11 cellular contexts compared by ENCODE assay signal in genomic region chr17:81189670-81190530, GRCh38. TPM values are rescaled to one million over a fixed set of nuclear protein-coding genes. Genes with fewer than 3 reads are reported as not detected.
DNase-seq lines count a peak whose midpoint lies in the region; ATAC-seq, FAIRE-seq and TF ChIP-seq lines count a peak whose summit lies in the region.
"Had no signal": no experiment of that assay in that cellular context is flagged by ENCODE, and none has a peak within 500 bp of the region (broad histone marks: within the 10 kb centered on the region; RNA-seq: fewer than 3 reads in every experiment).

No MANE protein-coding gene starts in this region.

- no peak overlapping the region for H3K4me3 ChIP-seq in HCT116 (replicated peaks in 1 of 2; ENCODE audit: low read depth in 1 of 2, low read length in 2 of 2)
- H3K4me3 ChIP-seq in K562, result no peak overlapping the region
- no peak overlapping the region for H3K4me3 ChIP-seq in naive thymus-derived CD4-positive, alpha-beta T cell (ENCODE audit: low read length)

- peak; percentile 41 to 49 (median 44); a peak in 4 of 6 replicates for TF ChIP-seq CTCF in HCT116 (IDR thresholded peaks at IDR 0.05 in 2 of 3, conservative IDR thresholded peaks at IDR 0.05 in 1 of 3; ENCODE audit: borderline replicate concordance in 1 of 3, insufficient read depth in 1 of 3, low read depth in 2 of 3, low read length in 2 of 3)
- peak; percentile 33 to 57 (median 43); a peak in 4 of 6 replicates for TF ChIP-seq CTCF in K562 (IDR thresholded peaks at IDR 0.05 in 2 of 3, conservative IDR thresholded peaks at IDR 0.05 in 1 of 3; ENCODE audit: insufficient read depth in 2 of 3, low read depth in 1 of 3, low read length in 3 of 3)

- DNase-seq in HCT116 (ENCODE audit: low read depth, low spot score) (no peak), K562 (ENCODE audit: extremely low read depth in 1 of 4, low spot score in 3 of 4) (peak in 2 of 4 experiments; percentile 23 to 41), NOMO-1 treated with DMSO at 0.1 percent for 48 hours (lab: John Stamatoyannopoulos, UW; ENCODE audit: unreplicated experiment) (no peak), GM19239 (ENCODE audit: insufficient read length, low spot score) (no peak)
- no peak for DNase-seq in naive thymus-derived CD4-positive, alpha-beta T cell
- DNase-seq in activated naive CD4-positive, alpha-beta T cell treated with anti-CD3 and anti-CD28 coated beads, Interleukin-2, amount 10 ng/mL, durations not matched to agents 7 days and 5 days, result no peak
- DNase-seq: activated CD4-positive, alpha-beta T cell treated with anti-CD3 and anti-CD28 coated beads, Interleukin-2, amount 50 U/mL, for 4 hours; aorta; GF-D8; NCI-H1048 had no signal

- in situ Hi-C loops in K562 (cut with MboI), result no loop called here

- H4K20me1 ChIP-seq in HCT116 (ENCODE audit: insufficient read depth) (no peaks in the 10 kb centered on the region), K562 (replicated peaks; ENCODE audit: control insufficient read depth, insufficient read depth, low read length) (no peaks in the 10 kb centered on the region)

- no peak overlapping the region for H3K27ac ChIP-seq in HCT116 (ENCODE audit: low read depth, low read length)
- H3K27ac ChIP-seq in K562 (ENCODE audit: extremely low read depth, low read depth, low read length), result no peak overlapping the region
- no peak overlapping the region for H3K27ac ChIP-seq in naive thymus-derived CD4-positive, alpha-beta T cell (ENCODE audit: low read depth, low read length)

- no peaks in the 10 kb centered on the region for H3K9me2 ChIP-seq in HCT116 (ENCODE audit: insufficient read depth)

- TF ChIP-seq POLR2A in HCT116 (IDR thresholded peaks at IDR 0.05; ENCODE audit: borderline replicate concordance, extremely low read depth, insufficient read depth, insufficient read length), result no peak
- no peak for TF ChIP-seq POLR2A in K562 (conservative IDR thresholded peaks at IDR 0.05)

- H3K4me1 ChIP-seq in HCT116 (ENCODE audit: control insufficient read depth in 1 of 2, insufficient read depth in 2 of 2, low read length in 2 of 2) (no peaks in the 10 kb centered on the region), K562 (replicated peaks in 1 of 2; ENCODE audit: control insufficient read depth in 2 of 2, insufficient read depth in 2 of 2, low read length in 2 of 2) (peaks cover 10 to 78% of the 10 kb centered on the region in 2 experiments)
- no peaks in the 10 kb centered on the region for H3K4me1 ChIP-seq in naive thymus-derived CD4-positive, alpha-beta T cell (ENCODE audit: control insufficient read depth in 2 of 2, insufficient read depth in 2 of 2, low read length in 2 of 2)

- no peak overlapping the region for H3K4me3 Mint-ChIP-seq in naive thymus-derived CD4-positive, alpha-beta T cell
- H3K4me3 Mint-ChIP-seq in activated naive CD4-positive, alpha-beta T cell treated with anti-CD3 and anti-CD28 coated beads, Interleukin-2, amount 10 ng/mL, durations not matched to agents 7 days and 5 days, result no peak overlapping the region

- 74% methylated on average over 23 of the region's 27 CpGs for WGBS in K562 (ENCODE audit: insufficient coverage, low coverage, missing lambda C conversion rate)

- FAIRE-seq in K562 (lab: Jason Lieb, UNC) (no peak), GM19239 (lab: Jason Lieb, UNC) (no peak)

- H2AFZ ChIP-seq in HCT116 (ENCODE audit: low read depth, low read length, poor library complexity, severe bottlenecking) (no peak overlapping the region), K562 (ENCODE audit: low read depth, low read length) (no peak overlapping the region)

- H3K27me3 ChIP-seq in HCT116 (ENCODE audit: insufficient read depth, low read length) (no peaks in the 10 kb centered on the region), K562 (ENCODE audit: control insufficient read depth in 2 of 2, insufficient read depth in 2 of 2, low read length in 2 of 2) (no peaks in the 10 kb centered on the region)
- H3K27me3 ChIP-seq in naive thymus-derived CD4-positive, alpha-beta T cell (ENCODE audit: control insufficient read depth in 2 of 2, insufficient read depth in 2 of 2, low read length in 2 of 2), result no peaks in the 10 kb centered on the region

- no peaks in the 10 kb centered on the region for H3K9me1 ChIP-seq in K562 (ENCODE audit: control insufficient read depth, insufficient read depth, low read length)

- BruUV-seq in HCT116 (replicated peaks; lab: Mats Ljungman, UMichigan) (no TSS peak), K562 (replicated peaks; lab: Mats Ljungman, UMichigan) (no TSS peak)

- H3K36me3 ChIP-seq in HCT116 (ENCODE audit: control insufficient read depth in 1 of 2, insufficient read depth in 2 of 2, low read length in 2 of 2) (peaks cover 0 to 3% of the 10 kb centered on the region in 2 experiments; a peak in 1 of 4 replicates), K562 (ENCODE audit: control insufficient read depth, insufficient read depth, low read length) (peaks cover 2% of the 10 kb centered on the region; the same call in 1 of the 3 replicates)
- peaks cover 0 to 9% (median 0%) of the 10 kb centered on the region in 3 experiments for H3K36me3 ChIP-seq in naive thymus-derived CD4-positive, alpha-beta T cell (ENCODE audit: control insufficient read depth in 2 of 3, insufficient read depth in 3 of 3, low read length in 3 of 3)

- H3K9me3 Mint-ChIP-seq in naive thymus-derived CD4-positive, alpha-beta T cell, result no peaks in the 10 kb centered on the region
- H3K9me3 Mint-ChIP-seq in activated naive CD4-positive, alpha-beta T cell treated with anti-CD3 and anti-CD28 coated beads, Interleukin-2, amount 10 ng/mL, durations not matched to agents 7 days and 5 days, result no peaks in the 10 kb centered on the region

- POLR2A ChIA-PET in HCT116 (lab: Charles Lee), result no interaction called here
- POLR2A ChIA-PET in K562 (lab: Yijun Ruan, JAX), result interaction anchor here (1.3 kb wide), 2 partner anchors 8 to 11 kb away, joined by 3 to 4 read pairs; no protein-coding TSS in a partner anchor
- POLR2A ChIA-PET in naive thymus-derived CD4-positive, alpha-beta T cell (lab: Charles Lee), result no interaction called here

- H3K36me3 Mint-ChIP-seq in naive thymus-derived CD4-positive, alpha-beta T cell, result no peaks in the 10 kb centered on the region
- H3K36me3 Mint-ChIP-seq in activated naive CD4-positive, alpha-beta T cell treated with anti-CD3 and anti-CD28 coated beads, Interleukin-2, amount 10 ng/mL, durations not matched to agents 7 days and 5 days, result no peaks in the 10 kb centered on the region

- no peak for TF ChIP-seq EP300 in K562 (IDR thresholded peaks at IDR 0.05; ENCODE audit: low read length)

- H3K9ac ChIP-seq in HCT116 (ENCODE audit: low read length), result no peak overlapping the region
- H3K9ac ChIP-seq in K562 (ENCODE audit: insufficient read depth in 1 of 2, low read depth in 2 of 2, low read length in 2 of 2), result no peak overlapping the region; a peak in 1 of 4 replicates

- intact Hi-C loops in HCT116 (cut with micrococcal nuclease) (no loop called here), K562 (cut with micrococcal nuclease) (no loop called here)
- intact Hi-C loops in naive thymus-derived CD4-positive, alpha-beta T cell (cut with micrococcal nuclease), result no loop called here

- no peak overlapping the region for H3K27ac Mint-ChIP-seq in naive thymus-derived CD4-positive, alpha-beta T cell
- no peak overlapping the region for H3K27ac Mint-ChIP-seq in activated naive CD4-positive, alpha-beta T cell treated with anti-CD3 and anti-CD28 coated beads, Interleukin-2, amount 10 ng/mL, durations not matched to agents 7 days and 5 days

- TF ChIP-seq RAD21 in HCT116 (IDR thresholded peaks at IDR 0.05; ENCODE audit: low read depth) (no peak; the same call in 1 of the 2 replicates), K562 (CRISPR knock-in tag; conservative IDR thresholded peaks at IDR 0.05 in 1 of 2, IDR thresholded peaks at IDR 0.05 in 1 of 2) (peak in 1 of 2 experiments; percentile 60; a peak in 2 of 4 replicates)

- no peaks in the 10 kb centered on the region for H3K4me1 Mint-ChIP-seq in naive thymus-derived CD4-positive, alpha-beta T cell
- H3K4me1 Mint-ChIP-seq in activated naive CD4-positive, alpha-beta T cell treated with anti-CD3 and anti-CD28 coated beads, Interleukin-2, amount 10 ng/mL, durations not matched to agents 7 days and 5 days, result no peaks in the 10 kb centered on the region

- H3K79me2 ChIP-seq in HCT116 (ENCODE audit: insufficient read depth, low read length), result no peaks in the 10 kb centered on the region
- no peaks in the 10 kb centered on the region for H3K79me2 ChIP-seq in K562 (ENCODE audit: control insufficient read depth, insufficient read depth, low read length)

- no peaks in the 10 kb centered on the region for H3K27me3 Mint-ChIP-seq in naive thymus-derived CD4-positive, alpha-beta T cell
- no peaks in the 10 kb centered on the region for H3K27me3 Mint-ChIP-seq in activated naive CD4-positive, alpha-beta T cell treated with anti-CD3 and anti-CD28 coated beads, Interleukin-2, amount 10 ng/mL, durations not matched to agents 7 days and 5 days

- CTCF ChIA-PET in HCT116 (lab: Charles Lee), result no interaction called here
- CTCF ChIA-PET in K562 (lab: Yijun Ruan, JAX; ENCODE audit: low intra/inter-chr PET ratio), result interaction anchor here (0.7 kb wide), 1 partner anchor 36 kb away, joined by 3 read pairs; no protein-coding TSS in a partner anchor
- CTCF ChIA-PET in naive thymus-derived CD4-positive, alpha-beta T cell (lab: Charles Lee), result no interaction called here
- CTCF ChIA-PET in activated naive CD4-positive, alpha-beta T cell treated with anti-CD3 and anti-CD28 coated beads, Interleukin-2, amount 10 ng/mL, durations not matched to agents 7 days and 5 days (lab: Charles Lee), result interaction anchor here (0.6 kb wide), 1 partner anchor 1797 kb away, joined by 5 read pairs; no protein-coding TSS in a partner anchor

- peak; percentile 60 for ATAC-seq in HCT116
- ATAC-seq in K562, result peak; percentile 67
- peak; percentile 31 for ATAC-seq in naive thymus-derived CD4-positive, alpha-beta T cell

- no peaks in the 10 kb centered on the region for H3K9me3 ChIP-seq in HCT116 (ENCODE audit: control insufficient read depth in 1 of 2, insufficient read depth in 1 of 2, low read depth in 1 of 2, low read length in 2 of 2)
- no peaks in the 10 kb centered on the region for H3K9me3 ChIP-seq in K562 (replicated peaks; ENCODE audit: control insufficient read depth, insufficient read depth, low read depth, low read length)
- no peaks in the 10 kb centered on the region for H3K9me3 ChIP-seq in naive thymus-derived CD4-positive, alpha-beta T cell (ENCODE audit: control insufficient read depth in 2 of 3, low read length in 3 of 3)

- H3K4me2 ChIP-seq in HCT116 (ENCODE audit: low read length) (no peak overlapping the region), K562 (ENCODE audit: insufficient read depth, low read length) (no peak overlapping the region)

- RAD21 ChIA-PET in HCT116 (lab: Charles Lee; ENCODE audit: low non-redundant PET in 1 of 2, low total read pairs in 2 of 2, uncharacterized antibody in 2 of 2, unreplicated experiment in 2 of 2), result no interaction called here

RNA-seq across cellular contexts. Expression of gene AATK, which starts 23.9 kb away (rescaled TPM):
- total RNA-seq in HCT116 (2021; ENCODE audit: unreplicated experiment) (4.4 TPM), K562 (2014; rRNA removed) (0.24 TPM in 1 of 2 replicates, not detected in the other), K562 (2014; rRNA removed; fragmentation: Illumina TruSeq; extraction: Trizol) (0.10 TPM in 1 of 2 replicates, not detected in the other), K562 (2015; rRNA removed; fragmentation: Illumina TruSeq; extraction: Trizol) (0.11 TPM in 1 of 2 replicates, not detected in the other), K562 (2021) (0.51 and 0.55 TPM in 2 replicates)
- 3.5 and 3.7 TPM in 2 replicates for polyA plus RNA-seq in HCT116 (2012)
- total RNA-seq in K562 (2011; cell fraction: chromatin; rRNA removed; ENCODE audit: low replicate concordance), result 0.63 and 1.3 TPM in 2 replicates
- 1.3 TPM in 2 replicates for total RNA-seq in K562 (2011; cell fraction: nucleolus; rRNA removed)
- total RNA-seq in K562 (2011; cell fraction: nucleoplasm; rRNA removed), result 0.84 and 1.1 TPM in 2 replicates
- polyA plus RNA-seq in K562 (2011; rRNA removed) (0.43 and 0.50 TPM in 2 replicates), K562 (2014; fragmentation: Illumina TruSeq; extraction: Trizol) (0.29 TPM in 1 of 2 replicates, not detected in the other), K562 (2014; fragmentation: Nextera tagmentation; extraction: Ambion mirVana) (not detected), K562 (2014; rRNA removed) (0.25 and 0.26 TPM in 2 replicates)
- polyA plus RNA-seq in K562 (2011; cell fraction: cytosol; rRNA removed), result 0.46 and 1.1 TPM in 2 replicates
- 1.6 and 3.2 TPM in 2 replicates for polyA plus RNA-seq in K562 (2011; cell fraction: nucleus; rRNA removed)
- polyA plus RNA-seq in K562 (2012), result 0.18 and 0.32 TPM in 2 replicates
- not detected in 2 replicates for polyA minus RNA-seq in K562 (2011; rRNA and poly(A)+ RNA removed)
- polyA minus RNA-seq in K562 (2011; cell fraction: cytosol; rRNA and poly(A)+ RNA removed), result 1.0 and 1.1 TPM in 2 replicates
- 0.78 and 1.5 TPM in 2 replicates for polyA minus RNA-seq in K562 (2011; cell fraction: nucleus; rRNA and poly(A)+ RNA removed)
- total RNA-seq in naive thymus-derived CD4-positive, alpha-beta T cell, result 10 to 100 TPM in 1 of 5 experiments, 1 to 10 TPM in 2, under 1 TPM in 2; 0.46 to 10.4 (median 1.4) TPM
- not detected for polyA plus RNA-seq in naive thymus-derived CD4-positive, alpha-beta T cell

RNA-seq across cellular contexts. Expression of gene PVALEF, which starts 24.6 kb away (rescaled TPM):
- total RNA-seq in HCT116 (2021; ENCODE audit: unreplicated experiment) (not detected), K562 (2014; rRNA removed) (not detected in 2 replicates), K562 (2014; rRNA removed; fragmentation: Illumina TruSeq; extraction: Trizol) (not detected in 2 replicates), K562 (2015; rRNA removed; fragmentation: Illumina TruSeq; extraction: Trizol) (not detected in 2 replicates), K562 (2021) (not detected in 2 replicates)
- polyA plus RNA-seq in HCT116 (2012), result 0.04 TPM in 1 of 2 replicates, not detected in the other
- not detected in 2 replicates for total RNA-seq in K562 (2011; cell fraction: chromatin; rRNA removed; ENCODE audit: low replicate concordance)
- total RNA-seq in K562 (2011; cell fraction: nucleolus; rRNA removed), result not detected in 2 replicates
- total RNA-seq in K562 (2011; cell fraction: nucleoplasm; rRNA removed), result not detected in 2 replicates
- polyA plus RNA-seq in K562 (2011; rRNA removed) (not detected in 2 replicates), K562 (2014; fragmentation: Illumina TruSeq; extraction: Trizol) (not detected in 2 replicates), K562 (2014; fragmentation: Nextera tagmentation; extraction: Ambion mirVana) (not detected), K562 (2014; rRNA removed) (not detected in 2 replicates)
- not detected in 2 replicates for polyA plus RNA-seq in K562 (2011; cell fraction: cytosol; rRNA removed)
- not detected in 2 replicates for polyA plus RNA-seq in K562 (2011; cell fraction: nucleus; rRNA removed)
- not detected in 2 replicates for polyA plus RNA-seq in K562 (2012)
- not detected in 2 replicates for polyA minus RNA-seq in K562 (2011; rRNA and poly(A)+ RNA removed)
- polyA minus RNA-seq in K562 (2011; cell fraction: cytosol; rRNA and poly(A)+ RNA removed), result not detected in 2 replicates
- not detected in 2 replicates for polyA minus RNA-seq in K562 (2011; cell fraction: nucleus; rRNA and poly(A)+ RNA removed)
- not detected for total RNA-seq in naive thymus-derived CD4-positive, alpha-beta T cell
- not detected for polyA plus RNA-seq in naive thymus-derived CD4-positive, alpha-beta T cell
- total RNA-seq: aorta, glomerular endothelial cell had no signal
- polyA plus RNA-seq: aorta had no signal

RNA-seq across cellular contexts. Expression of gene CEP131, which starts 32.9 kb away (rescaled TPM):
- total RNA-seq in HCT116 (2021; ENCODE audit: unreplicated experiment) (30.2 TPM), K562 (2014; rRNA removed) (18.3 and 21.2 TPM in 2 replicates), K562 (2014; rRNA removed; fragmentation: Illumina TruSeq; extraction: Trizol) (0.99 and 1.2 TPM in 2 replicates), K562 (2015; rRNA removed; fragmentation: Illumina TruSeq; extraction: Trizol) (6.3 and 8.8 TPM in 2 replicates), K562 (2021) (14.9 and 16.7 TPM in 2 replicates)
- 28.5 and 28.9 TPM in 2 replicates for polyA plus RNA-seq in HCT116 (2012)
- 15.6 and 46.2 TPM in 2 replicates for total RNA-seq in K562 (2011; cell fraction: chromatin; rRNA removed; ENCODE audit: low replicate concordance)
- 30.3 and 31.2 TPM in 2 replicates for total RNA-seq in K562 (2011; cell fraction: nucleolus; rRNA removed)
- 11.7 and 22.0 TPM in 2 replicates for total RNA-seq in K562 (2011; cell fraction: nucleoplasm; rRNA removed)
- polyA plus RNA-seq in K562 (2011; rRNA removed) (2.3 and 4.7 TPM in 2 replicates), K562 (2014; fragmentation: Illumina TruSeq; extraction: Trizol) (1.7 and 5.3 TPM in 2 replicates), K562 (2014; fragmentation: Nextera tagmentation; extraction: Ambion mirVana) (under 1 TPM; 0.24 to 0.34 TPM), K562 (2014; rRNA removed) (12.4 and 17.1 TPM in 2 replicates)
- 3.2 and 5.1 TPM in 2 replicates for polyA plus RNA-seq in K562 (2011; cell fraction: cytosol; rRNA removed)
- polyA plus RNA-seq in K562 (2011; cell fraction: nucleus; rRNA removed), result 21.2 and 39.0 TPM in 2 replicates
- 16.5 and 26.3 TPM in 2 replicates for polyA plus RNA-seq in K562 (2012)
- polyA minus RNA-seq in K562 (2011; rRNA and poly(A)+ RNA removed), result 1.1 and 1.4 TPM in 2 replicates
- polyA minus RNA-seq in K562 (2011; cell fraction: cytosol; rRNA and poly(A)+ RNA removed), result 4.2 and 7.9 TPM in 2 replicates
- 7.3 and 8.8 TPM in 2 replicates for polyA minus RNA-seq in K562 (2011; cell fraction: nucleus; rRNA and poly(A)+ RNA removed)
- total RNA-seq in naive thymus-derived CD4-positive, alpha-beta T cell, result 10 to 100 TPM in 2 of 5 experiments, 1 to 10 TPM in 3; 8.1 to 13.0 (median 10.0) TPM
- 1 to 10 TPM; 2.7 to 7.6 TPM for polyA plus RNA-seq in naive thymus-derived CD4-positive, alpha-beta T cell

RNA-seq across cellular contexts. Expression of gene TEPSIN, which starts 49.0 kb away (rescaled TPM):
- 50.6 TPM for total RNA-seq in HCT116 (2021; ENCODE audit: unreplicated experiment)
- 24.0 and 26.4 TPM in 2 replicates for polyA plus RNA-seq in HCT116 (2012)
- 40.8 and 141 TPM in 2 replicates for total RNA-seq in K562 (2011; cell fraction: chromatin; rRNA removed; ENCODE audit: low replicate concordance)
- 87.2 and 95.9 TPM in 2 replicates for total RNA-seq in K562 (2011; cell fraction: nucleolus; rRNA removed)
- 46.2 and 50.4 TPM in 2 replicates for total RNA-seq in K562 (2011; cell fraction: nucleoplasm; rRNA removed)
- total RNA-seq in K562 (2014; rRNA removed), result 10.0 and 18.0 TPM in 2 replicates
- total RNA-seq in K562 (2014; rRNA removed; fragmentation: Illumina TruSeq; extraction: Trizol), result 1.8 and 2.1 TPM in 2 replicates
- total RNA-seq in K562 (2015; rRNA removed; fragmentation: Illumina TruSeq; extraction: Trizol), result 5.1 and 5.7 TPM in 2 replicates
- total RNA-seq in K562 (2021), result 24.8 and 29.8 TPM in 2 replicates
- polyA plus RNA-seq in K562 (2011; rRNA removed), result 6.6 and 9.8 TPM in 2 replicates
- 8.0 and 15.3 TPM in 2 replicates for polyA plus RNA-seq in K562 (2011; cell fraction: cytosol; rRNA removed)
- polyA plus RNA-seq in K562 (2011; cell fraction: nucleus; rRNA removed), result 105 and 184 TPM in 2 replicates
- 12.5 and 21.3 TPM in 2 replicates for polyA plus RNA-seq in K562 (2012)
- 5.3 and 7.2 TPM in 2 replicates for polyA plus RNA-seq in K562 (2014; fragmentation: Illumina TruSeq; extraction: Trizol)
- under 1 TPM; 0.80 to 0.81 TPM for polyA plus RNA-seq in K562 (2014; fragmentation: Nextera tagmentation; extraction: Ambion mirVana)
- 15.2 and 22.7 TPM in 2 replicates for polyA plus RNA-seq in K562 (2014; rRNA removed)
- polyA minus RNA-seq in K562 (2011; rRNA and poly(A)+ RNA removed), result 3.7 and 4.7 TPM in 2 replicates
- 4.6 and 6.4 TPM in 2 replicates for polyA minus RNA-seq in K562 (2011; cell fraction: cytosol; rRNA and poly(A)+ RNA removed)
- polyA minus RNA-seq in K562 (2011; cell fraction: nucleus; rRNA and poly(A)+ RNA removed), result 37.2 and 42.8 TPM in 2 replicates
- 100 to 1,000 TPM in 2 of 5 experiments, 10 to 100 TPM in 3; 52.6 to 115 (median 90.0) TPM for total RNA-seq in naive thymus-derived CD4-positive, alpha-beta T cell
- polyA plus RNA-seq in naive thymus-derived CD4-positive, alpha-beta T cell, result 1 to 10 TPM; 3.2 to 5.3 TPM

RNA-seq across cellular contexts. Expression of gene NDUFAF8, which starts 49.2 kb away (rescaled TPM):
- total RNA-seq in HCT116 (2021; ENCODE audit: unreplicated experiment) (102 TPM), K562 (2014; rRNA removed) (107 and 136 TPM in 2 replicates), K562 (2014; rRNA removed; fragmentation: Illumina TruSeq; extraction: Trizol) (102 and 107 TPM in 2 replicates), K562 (2015; rRNA removed; fragmentation: Illumina TruSeq; extraction: Trizol) (84.5 and 90.0 TPM in 2 replicates), K562 (2021) (83.7 and 87.1 TPM in 2 replicates)
- polyA plus RNA-seq in HCT116 (2012), result 193 and 202 TPM in 2 replicates
- total RNA-seq in K562 (2011; cell fraction: chromatin; rRNA removed; ENCODE audit: low replicate concordance), result 68.1 and 75.3 TPM in 2 replicates
- total RNA-seq in K562 (2011; cell fraction: nucleolus; rRNA removed), result 29.2 and 40.8 TPM in 2 replicates
- 60.6 and 70.4 TPM in 2 replicates for total RNA-seq in K562 (2011; cell fraction: nucleoplasm; rRNA removed)
- polyA plus RNA-seq in K562 (2011; rRNA removed) (88.8 and 116 TPM in 2 replicates), K562 (2014; fragmentation: Illumina TruSeq; extraction: Trizol) (33.5 and 44.1 TPM in 2 replicates), K562 (2014; fragmentation: Nextera tagmentation; extraction: Ambion mirVana) (10 to 100 TPM; 13.5 to 17.4 TPM), K562 (2014; rRNA removed) (138 and 144 TPM in 2 replicates)
- polyA plus RNA-seq in K562 (2011; cell fraction: cytosol; rRNA removed), result 77.7 and 122 TPM in 2 replicates
- 40.8 and 50.9 TPM in 2 replicates for polyA plus RNA-seq in K562 (2011; cell fraction: nucleus; rRNA removed)
- polyA plus RNA-seq in K562 (2012), result 37.9 and 163 TPM in 2 replicates
- 36.1 and 37.7 TPM in 2 replicates for polyA minus RNA-seq in K562 (2011; rRNA and poly(A)+ RNA removed)
- 4.4 and 14.6 TPM in 2 replicates for polyA minus RNA-seq in K562 (2011; cell fraction: cytosol; rRNA and poly(A)+ RNA removed)
- polyA minus RNA-seq in K562 (2011; cell fraction: nucleus; rRNA and poly(A)+ RNA removed), result 11.4 and 14.2 TPM in 2 replicates
- 10 to 100 TPM; 34.2 to 45.6 (median 43.5) TPM for total RNA-seq in naive thymus-derived CD4-positive, alpha-beta T cell
- 10 to 100 TPM; 60.4 to 85.9 TPM for polyA plus RNA-seq in naive thymus-derived CD4-positive, alpha-beta T cell

Comparison
In these comparisons a context has a peak if more than half of its experiments do, and no peak if none do; other contexts are left out.
1. CTCF ChIA-PET loops: an anchor here in K562 (0.7 kb wide) and activated naive CD4-positive, alpha-beta T cell treated with anti-CD3 and anti-CD28 coated beads, Interleukin-2, amount 10 ng/mL, durations not matched to agents 7 days and 5 days (0.6 kb wide); none called in HCT116 and naive thymus-derived CD4-positive, alpha-beta T cell.
2. Of the 22 proteins assayed by ChIP-seq in both K562 and HCT116: peak only in K562: none; only in HCT116: none; in both: CTCF; in neither: 20; mixed calls (peak in some experiments, not most) for 1.